ENCODE assay signal across 23 cellular contexts in genomic region chr14:36939265-36939664, GRCh38.
A peak's percentile ranks its signal among the peaks of the same experiment; 100 is the strongest.
DNase-seq lines count a peak whose midpoint lies in the region; ATAC-seq, FAIRE-seq and TF ChIP-seq lines count a peak whose summit lies in the region.
"Had no signal": no experiment of that assay in that cellular context is flagged by ENCODE, and none has a peak within 500 bp of the region (broad histone marks: within the 10 kb centered on the region; RNA-seq: fewer than 3 reads in every experiment).

No MANE protein-coding gene starts in this region.

- H2AFZ ChIP-seq in K562 (ENCODE audit: low read depth, low read length), result no peak overlapping the region
- H2AFZ ChIP-seq: GM23338 had no signal

- H3K27me3 ChIP-seq in K562 (ENCODE audit: control insufficient read depth in 2 of 2, insufficient read depth in 2 of 2, low read length in 2 of 2), result no peaks in the 10 kb centered on the region
- H3K27me3 ChIP-seq: BLaER1 treated with 17β-estradiol and CSF1 and Interleukin-3, amounts not matched to agents 10 nM and 100 nM had no signal

- TF ChIP-seq EP300 in K562 (IDR thresholded peaks at IDR 0.05; ENCODE audit: low read length), result no peak

- H3K9me1 ChIP-seq in K562 (ENCODE audit: control insufficient read depth, insufficient read depth, low read length), result no peaks in the 10 kb centered on the region

- no TSS peak for BruUV-seq in K562 (replicated peaks; lab: Mats Ljungman, UMichigan)

- TF ChIP-seq CTCF in HEK293 (tag by site-specific recombination; IDR thresholded peaks at IDR 0.05), result no peak
- TF ChIP-seq CTCF in K562 (IDR thresholded peaks at IDR 0.05 in 2 of 3, conservative IDR thresholded peaks at IDR 0.05 in 1 of 3; ENCODE audit: insufficient read depth in 2 of 3, low read depth in 1 of 3, low read length in 3 of 3), result no peak

- in situ Hi-C loops in K562 (cut with MboI), result no loop called here

- H4K20me1 ChIP-seq in K562 (replicated peaks; ENCODE audit: control insufficient read depth, insufficient read depth, low read length), result no peaks in the 10 kb centered on the region
- H4K20me1 ChIP-seq: BLaER1 treated with 17β-estradiol and CSF1 and Interleukin-3, amounts not matched to agents 10 nM and 100 nM had no signal

- H3K27ac ChIP-seq in HEK293 (ENCODE audit: extremely low read depth, low read depth, low read length) (no peak overlapping the region), K562 (ENCODE audit: extremely low read depth, low read depth, low read length) (no peak overlapping the region)
- H3K27ac ChIP-seq: A549; BLaER1 treated with 17β-estradiol and CSF1 and Interleukin-3, amounts not matched to agents 10 nM and 100 nM had no signal

- POLR2A ChIA-PET in HEK293 (lab: Yijun Ruan, JAX), result no interaction called here
- POLR2A ChIA-PET in K562 (lab: Yijun Ruan, JAX), result no interaction called here

- H3K36me3 ChIP-seq in HEK293 (ENCODE audit: control insufficient read depth in 2 of 2, insufficient read depth in 1 of 2, low read length in 2 of 2) (no peaks in the 10 kb centered on the region), K562 (ENCODE audit: control insufficient read depth, insufficient read depth, low read length) (no peaks in the 10 kb centered on the region; the same call in 2 of the 3 replicates)
- H3K36me3 ChIP-seq: BE2C; BLaER1 treated with 17β-estradiol and CSF1 and Interleukin-3, amounts not matched to agents 10 nM and 100 nM had no signal

- no peak for TF ChIP-seq RAD21 in K562 (CRISPR knock-in tag; conservative IDR thresholded peaks at IDR 0.05 in 1 of 2, IDR thresholded peaks at IDR 0.05 in 1 of 2)

- H3K4me2 ChIP-seq in K562 (ENCODE audit: insufficient read depth, low read length), result no peak overlapping the region
- H3K4me2 ChIP-seq: A549; BLaER1 treated with 17β-estradiol and CSF1 and Interleukin-3, amounts not matched to agents 10 nM and 100 nM; GM23338 had no signal

- H3K9ac ChIP-seq in K562 (ENCODE audit: insufficient read depth in 1 of 2, low read depth in 2 of 2, low read length in 2 of 2), result no peak overlapping the region
- H3K9ac ChIP-seq: BLaER1 treated with 17β-estradiol and CSF1 and Interleukin-3, amounts not matched to agents 10 nM and 100 nM had no signal

- H3K9me3 ChIP-seq in HEK293 (ENCODE audit: control insufficient read depth, insufficient read depth, low read depth, low read length), result no peaks in the 10 kb centered on the region
- no peaks in the 10 kb centered on the region for H3K9me3 ChIP-seq in K562 (replicated peaks; ENCODE audit: control insufficient read depth, insufficient read depth, low read depth, low read length)
- H3K9me3 ChIP-seq: A549; BE2C; BLaER1 treated with 17β-estradiol and CSF1 and Interleukin-3, amounts not matched to agents 10 nM and 100 nM had no signal

- CTCF ChIA-PET in HEK293 (lab: Yijun Ruan, JAX), result interaction anchor here (0.6 to 6.0 kb wide), 9 partner anchors 75 to 867 kb away, joined by 3 to 55 read pairs (median 3); no protein-coding TSS in a partner anchor
- CTCF ChIA-PET in K562 (lab: Yijun Ruan, JAX; ENCODE audit: low intra/inter-chr PET ratio), result no interaction called here

- DNase-seq in NCI-H748 (lab: John Stamatoyannopoulos, UW; ENCODE audit: unreplicated experiment) (peak; percentile 16), NCI-H748 treated with DMSO at 0.1 percent for 48 hours (lab: John Stamatoyannopoulos, UW) (no peak), NCI-H1417 (lab: John Stamatoyannopoulos, UW) (peak; percentile 20 to 93 (median 58)), K562 (ENCODE audit: extremely low read depth in 1 of 4, low spot score in 3 of 4) (no peak), amniotic stem cell (lab: John Stamatoyannopoulos, UW) (no peak)
- no peak for DNase-seq in stimulated activated CD4-positive, alpha-beta T cell treated with anti-CD3 and anti-CD28 coated beads, Interleukin-15, amount 100 ng/mL, for 24 hours
- DNase-seq: 8988T; ACHN; AML-193; BE2C; CD4-positive, alpha-beta T cell; CD8-positive, alpha-beta memory T cell; DMS 273 treated with DMSO at 0.1 percent for 48 hours; DMS79; EL; GDM1; H9 had no signal

- no peak for ATAC-seq in K562
- ATAC-seq: A549, GM12878, GM23338 had no signal

- H3K4me3 ChIP-seq in HEK293 (ENCODE audit: low read depth, low read length) (no peak overlapping the region), K562 (no peak overlapping the region)
- H3K4me3 ChIP-seq: A549; BLaER1 treated with 17β-estradiol and CSF1 and Interleukin-3, amounts not matched to agents 10 nM and 100 nM; GM12878; GM23338 had no signal

- FAIRE-seq in K562 (lab: Jason Lieb, UNC), result no peak
- FAIRE-seq: A549, D721Med, GM12878 had no signal

- 85% methylated on average over 2 of the region's 2 CpGs for WGBS in K562 (ENCODE audit: insufficient coverage, low coverage, missing lambda C conversion rate)

- H3K79me2 ChIP-seq in K562 (ENCODE audit: control insufficient read depth, insufficient read depth, low read length), result no peaks in the 10 kb centered on the region

- no peak for TF ChIP-seq POLR2A in K562 (conservative IDR thresholded peaks at IDR 0.05)

- intact Hi-C loops in K562 (cut with micrococcal nuclease), result no loop called here

- H3K4me1 ChIP-seq in HEK293 (ENCODE audit: control insufficient read depth, insufficient read depth, low read length), result peaks cover 36% of the 10 kb centered on the region
- H3K4me1 ChIP-seq in K562 (replicated peaks in 1 of 2; ENCODE audit: control insufficient read depth in 2 of 2, insufficient read depth in 2 of 2, low read length in 2 of 2), result no peaks in the 10 kb centered on the region
- H3K4me1 ChIP-seq: BE2C; BLaER1 treated with 17β-estradiol and CSF1 and Interleukin-3, amounts not matched to agents 10 nM and 100 nM had no signal

TF ChIP-seq in HEK293, 187 proteins besides CTCF, POLR2A, EP300 and RAD21 (continues in another document):
- no peak for TF ChIP-seq SP7 (tag by site-specific recombination; IDR thresholded peaks at IDR 0.05)
- TF ChIP-seq KLF1 (tag by site-specific recombination; IDR thresholded peaks at IDR 0.05), result no peak
- TF ChIP-seq, protein P1, sequence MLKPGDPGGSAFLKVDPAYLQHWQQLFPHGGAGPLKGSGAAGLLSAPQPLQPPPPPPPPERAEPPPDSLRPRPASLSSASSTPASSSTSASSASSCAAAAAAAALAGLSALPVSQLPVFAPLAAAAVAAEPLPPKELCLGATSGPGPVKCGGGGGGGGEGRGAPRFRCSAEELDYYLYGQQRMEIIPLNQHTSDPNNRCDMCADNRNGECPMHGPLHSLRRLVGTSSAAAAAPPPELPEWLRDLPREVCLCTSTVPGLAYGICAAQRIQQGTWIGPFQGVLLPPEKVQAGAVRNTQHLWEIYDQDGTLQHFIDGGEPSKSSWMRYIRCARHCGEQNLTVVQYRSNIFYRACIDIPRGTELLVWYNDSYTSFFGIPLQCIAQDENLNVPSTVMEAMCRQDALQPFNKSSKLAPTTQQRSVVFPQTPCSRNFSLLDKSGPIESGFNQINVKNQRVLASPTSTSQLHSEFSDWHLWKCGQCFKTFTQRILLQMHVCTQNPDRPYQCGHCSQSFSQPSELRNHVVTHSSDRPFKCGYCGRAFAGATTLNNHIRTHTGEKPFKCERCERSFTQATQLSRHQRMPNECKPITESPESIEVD (tag by site-specific recombination; IDR thresholded peaks at IDR 0.05), result peak; percentile 73; the same call in 1 of the 2 replicates
- TF ChIP-seq, protein P2, sequence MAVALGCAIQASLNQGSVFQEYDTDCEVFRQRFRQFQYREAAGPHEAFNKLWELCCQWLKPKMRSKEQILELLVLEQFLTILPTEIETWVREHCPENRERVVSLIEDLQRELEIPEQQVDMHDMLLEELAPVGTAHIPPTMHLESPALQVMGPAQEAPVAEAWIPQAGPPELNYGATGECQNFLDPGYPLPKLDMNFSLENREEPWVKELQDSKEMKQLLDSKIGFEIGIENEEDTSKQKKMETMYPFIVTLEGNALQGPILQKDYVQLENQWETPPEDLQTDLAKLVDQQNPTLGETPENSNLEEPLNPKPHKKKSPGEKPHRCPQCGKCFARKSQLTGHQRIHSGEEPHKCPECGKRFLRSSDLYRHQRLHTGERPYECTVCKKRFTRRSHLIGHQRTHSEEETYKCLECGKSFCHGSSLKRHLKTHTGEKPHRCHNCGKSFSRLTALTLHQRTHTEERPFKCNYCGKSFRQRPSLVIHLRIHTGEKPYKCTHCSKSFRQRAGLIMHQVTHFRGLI (tag by site-specific recombination; IDR thresholded peaks at IDR 0.05), result no peak
- no peak for TF ChIP-seq ZNF521 (tag by site-specific recombination; IDR thresholded peaks at IDR 0.05)

TF ChIP-seq in K562, 482 proteins besides CTCF, POLR2A, EP300 and RAD21 (continues in another document):
- TF ChIP-seq ATF4 (CRISPR knock-in tag; IDR thresholded peaks at IDR 0.05) (no peak), MITF (IDR thresholded peaks at IDR 0.05) (no peak), MEIS2 (IDR thresholded peaks at IDR 0.05; ENCODE audit: partially characterized antibody) (peak; percentile 32), SMAD2 (IDR thresholded peaks at IDR 0.05; ENCODE audit: low read depth, low read length) (no peak), GATAD2A (IDR thresholded peaks at IDR 0.05) (no peak), PTTG1 (tag; IDR thresholded peaks at IDR 0.05; ENCODE audit: low read depth) (no peak)

Comparison
In these comparisons a context has a peak if more than half of its experiments do, and no peak if none do; other contexts are left out.
1. DNase-seq: peak in NCI-H748 (single experiment) and NCI-H1417 (3 of 3); none in NCI-H748 treated with DMSO at 0.1 percent for 48 hours (single experiment), K562 (0 of 4), stimulated activated CD4-positive, alpha-beta T cell treated with anti-CD3 and anti-CD28 coated beads, Interleukin-15, amount 100 ng/mL, for 24 hours (single experiment) and amniotic stem cell (single experiment).